Comparison of ENCODE assay signal across 1 cellular context in genomic region chr7:1851731-1852531, GRCh38.
TF ChIP-seq lines count a peak whose summit lies in the region.

No MANE protein-coding gene starts in this region.

TF ChIP-seq in H1, 55 proteins besides CTCF, POLR2A, EP300 and RAD21 (continued from another document):
- TF ChIP-seq, protein P1, sequence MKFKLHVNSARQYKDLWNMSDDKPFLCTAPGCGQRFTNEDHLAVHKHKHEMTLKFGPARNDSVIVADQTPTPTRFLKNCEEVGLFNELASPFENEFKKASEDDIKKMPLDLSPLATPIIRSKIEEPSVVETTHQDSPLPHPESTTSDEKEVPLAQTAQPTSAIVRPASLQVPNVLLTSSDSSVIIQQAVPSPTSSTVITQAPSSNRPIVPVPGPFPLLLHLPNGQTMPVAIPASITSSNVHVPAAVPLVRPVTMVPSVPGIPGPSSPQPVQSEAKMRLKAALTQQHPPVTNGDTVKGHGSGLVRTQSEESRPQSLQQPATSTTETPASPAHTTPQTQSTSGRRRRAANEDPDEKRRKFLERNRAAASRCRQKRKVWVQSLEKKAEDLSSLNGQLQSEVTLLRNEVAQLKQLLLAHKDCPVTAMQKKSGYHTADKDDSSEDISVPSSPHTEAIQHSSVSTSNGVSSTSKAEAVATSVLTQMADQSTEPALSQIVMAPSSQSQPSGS (IDR thresholded peaks at IDR 0.05; ENCODE audit: low read length): no peak
- no peak for TF ChIP-seq SIX5 (IDR thresholded peaks at IDR 0.05; ENCODE audit: low read depth, low read length)
- no peak for TF ChIP-seq BACH1 (IDR thresholded peaks at IDR 0.05; ENCODE audit: low read length)
- no peak for TF ChIP-seq RFX5 (IDR thresholded peaks at IDR 0.05; ENCODE audit: borderline replicate concordance, low read depth, low read length)
- no peak for TF ChIP-seq CHD2 (IDR thresholded peaks at IDR 0.05; ENCODE audit: low read length)
- no peak for TF ChIP-seq SP1 (IDR thresholded peaks at IDR 0.05; ENCODE audit: low read depth, low read length)
- no peak for TF ChIP-seq SIRT6 (IDR thresholded peaks at IDR 0.05; ENCODE audit: low read length)
- TF ChIP-seq KDM4A (IDR thresholded peaks at IDR 0.05; ENCODE audit: low read depth, low read length, severe bottlenecking): no peak
- no peak for TF ChIP-seq NANOG (IDR thresholded peaks at IDR 0.05; ENCODE audit: insufficient read depth, low read depth, low read length, poor library complexity, severe bottlenecking)
- no peak for TF ChIP-seq POLR2AphosphoS5 (IDR thresholded peaks at IDR 0.05; ENCODE audit: low read depth, low read length)
- no peak for TF ChIP-seq ASH2L (IDR thresholded peaks at IDR 0.05; ENCODE audit: low read length)
- no peak for TF ChIP-seq EGR1 (IDR thresholded peaks at IDR 0.05; ENCODE audit: borderline replicate concordance, low read depth, low read length)
- no peak for TF ChIP-seq CBX8 (IDR thresholded peaks at IDR 0.05; ENCODE audit: borderline replicate concordance, low read depth, low read length)
- no peak for TF ChIP-seq TAF1 (IDR thresholded peaks at IDR 0.05; ENCODE audit: low read depth, low read length)
- TF ChIP-seq TEAD4 (IDR thresholded peaks at IDR 0.05; ENCODE audit: low read depth, low read length): no peak
- TF ChIP-seq FOSL1 (IDR thresholded peaks at IDR 0.05; ENCODE audit: insufficient read depth, low read depth, low read length): no peak
- TF ChIP-seq POU5F1 (IDR thresholded peaks at IDR 0.05; ENCODE audit: low read depth, low read length): no peak
